ENCODE assay signal across 8 cellular contexts in the genomic region with DNA sequence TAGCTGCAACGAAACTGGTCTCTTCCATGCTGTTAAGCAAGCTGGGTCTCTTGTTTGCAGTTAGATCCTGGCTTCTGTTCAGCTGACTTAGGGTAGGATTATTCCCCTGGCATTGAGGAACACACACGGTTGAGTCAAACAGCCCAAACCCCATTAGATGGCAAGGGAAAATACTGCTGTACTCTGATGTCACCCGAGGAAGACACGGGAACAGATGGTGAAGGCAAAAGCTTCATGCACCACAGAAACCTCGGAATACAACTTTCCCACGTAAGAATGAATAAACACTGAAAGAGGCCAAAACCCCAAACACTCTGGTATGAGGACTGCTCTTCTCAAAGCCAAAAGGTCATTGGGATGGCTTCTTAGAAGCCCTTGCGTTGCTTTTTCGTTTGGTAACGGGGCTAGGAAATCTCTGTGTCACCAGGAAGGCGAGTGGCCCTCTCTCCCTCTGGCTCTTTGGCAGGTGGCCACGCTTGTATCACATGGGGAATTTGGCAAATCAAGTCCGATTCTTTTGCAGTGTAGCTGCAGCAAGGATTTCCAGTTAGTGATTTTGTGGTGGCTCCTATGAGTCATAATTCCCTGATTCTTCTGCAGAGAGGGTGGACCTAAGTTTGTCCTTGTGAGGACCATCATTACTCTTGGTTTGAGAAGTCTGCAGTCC.
DNase-seq lines count a peak whose midpoint lies in the region; TF ChIP-seq lines count a peak whose summit lies in the region.

No MANE protein-coding gene starts in this region.

- H3K27ac Mint-ChIP-seq in T-helper 2 cell treated with Interferon-gamma antibody and Interleukin-4, amounts not matched to agents 5 μg/mL and 100 μg/mL, for 36 hours: no peak overlapping the region

- H3K27me3 ChIP-seq in stomach smooth muscle (ENCODE audit: control insufficient read depth in 1 of 2, insufficient read depth in 2 of 2, low read length in 2 of 2): no peaks in the 10 kb centered on the region

- no peak for TF ChIP-seq CTCF in NB4 (IDR thresholded peaks at IDR 0.05; ENCODE audit: low read depth, low read length)
- TF ChIP-seq CTCF in astrocyte of the spinal cord (IDR thresholded peaks at IDR 0.05; ENCODE audit: low read depth, low read length): no peak

- peaks cover 5% of the 10 kb centered on the region for H3K4me1 ChIP-seq in stomach smooth muscle (ENCODE audit: control insufficient read depth, insufficient read depth, low read length)

- in situ Hi-C loops in astrocyte of the spinal cord (cut with HindIII; ENCODE audit: low sequenced_read_pairs): no loop called here

- POLR2A ChIA-PET in HEK293T (lab: Yijun Ruan, JAX): interaction anchor here (0.7 to 1.1 kb wide), 2 partner anchors 16 to 17 kb away, joined by 3 read pairs; partner anchors contain the start of gene LYST

- peak; percentile 42 for DNase-seq in T-helper 2 cell treated with Interferon-gamma antibody and Interleukin-4, amounts not matched to agents 5 μg/mL and 100 μg/mL, for 36 hours (ENCODE audit: low spot score)
- DNase-seq in T-helper 2 cell (no peak), NB4 (ENCODE audit: low read depth) (peak; percentile 29), astrocyte of the spinal cord (ENCODE audit: low read depth, low spot score) (peak; percentile 95), hypothalamus (lab: John Stamatoyannopoulos, UW) (peak in 43 of 51 donors; percentile 7 to 79 (median 53)), HEK293T (ENCODE audit: extremely low spot score) (no peak), T-helper 1 cell (no peak)

- no peak overlapping the region for H3K4me3 Mint-ChIP-seq in T-helper 2 cell treated with Interferon-gamma antibody and Interleukin-4, amounts not matched to agents 5 μg/mL and 100 μg/mL, for 36 hours

- no peaks in the 10 kb centered on the region for H3K36me3 ChIP-seq in stomach smooth muscle (ENCODE audit: control insufficient read depth in 2 of 2, insufficient read depth in 2 of 2, low read length in 2 of 2)

- H3K27ac ChIP-seq in stomach smooth muscle (ENCODE audit: low read length): no peak overlapping the region

- H3K9me3 Mint-ChIP-seq in T-helper 2 cell treated with Interferon-gamma antibody and Interleukin-4, amounts not matched to agents 5 μg/mL and 100 μg/mL, for 36 hours: no peaks in the 10 kb centered on the region

- no peaks in the 10 kb centered on the region for H3K27me3 Mint-ChIP-seq in T-helper 2 cell treated with Interferon-gamma antibody and Interleukin-4, amounts not matched to agents 5 μg/mL and 100 μg/mL, for 36 hours (ENCODE audit: low read depth)

- CTCF ChIA-PET in HEK293T (lab: Yijun Ruan, JAX): interaction anchor here (1.7 kb wide), 1 partner anchor 88 kb away, joined by 3 read pairs; no protein-coding TSS in a partner anchor

- no peak for TF ChIP-seq POLR2A in NB4 (IDR thresholded peaks at IDR 0.05; ENCODE audit: extremely low read depth, insufficient read length)

- H3K4me1 Mint-ChIP-seq in T-helper 2 cell treated with Interferon-gamma antibody and Interleukin-4, amounts not matched to agents 5 μg/mL and 100 μg/mL, for 36 hours (ENCODE audit: low read depth): peaks cover 28% of the 10 kb centered on the region

- H3K4me3 ChIP-seq in NB4 (ENCODE audit: low read depth, low read length): no peak overlapping the region
- no peak overlapping the region for H3K4me3 ChIP-seq in astrocyte of the spinal cord (ENCODE audit: low read depth, low read length)
- peak overlapping the region; percentile 37 to 62 for H3K4me3 ChIP-seq in stomach smooth muscle (ENCODE audit: low read length in 2 of 2)

- peak overlapping the region in 1 of 2 donors; percentile 30 for H3K9ac ChIP-seq in stomach smooth muscle (ENCODE audit: low read length in 2 of 2)

- no peaks in the 10 kb centered on the region for H3K9me3 ChIP-seq in stomach smooth muscle (ENCODE audit: control insufficient read depth in 2 of 2, low read length in 2 of 2)

- no peaks in the 10 kb centered on the region for H3K36me3 Mint-ChIP-seq in T-helper 2 cell treated with Interferon-gamma antibody and Interleukin-4, amounts not matched to agents 5 μg/mL and 100 μg/mL, for 36 hours (ENCODE audit: low read depth)

TF ChIP-seq in HEK293T, 16 proteins besides CTCF, POLR2A, EP300 and RAD21:
- TF ChIP-seq HDGF (IDR thresholded peaks at IDR 0.05; ENCODE audit: borderline replicate concordance) (no peak), FOXM1 (IDR thresholded peaks at IDR 0.05; ENCODE audit: borderline replicate concordance) (no peak), BHLHE40 (IDR thresholded peaks at IDR 0.05; ENCODE audit: borderline replicate concordance) (no peak), ZNF384 (IDR thresholded peaks at IDR 0.05) (no peak), NFRKB (IDR thresholded peaks at IDR 0.05) (no peak), ARNT (IDR thresholded peaks at IDR 0.05) (no peak), FOXA1 (IDR thresholded peaks at IDR 0.05) (no peak), CTBP1 (IDR thresholded peaks at IDR 0.05; ENCODE audit: borderline replicate concordance) (no peak), SUZ12 (IDR thresholded peaks at IDR 0.05) (no peak), LEF1 (IDR thresholded peaks at IDR 0.05; ENCODE audit: borderline replicate concordance) (no peak), FOXK2 (IDR thresholded peaks at IDR 0.05) (no peak), ELF4 (IDR thresholded peaks at IDR 0.05) (no peak), L3MBTL2 (conservative IDR thresholded peaks at IDR 0.05) (no peak), TARDBP (IDR thresholded peaks at IDR 0.05) (no peak), SP1 (IDR thresholded peaks at IDR 0.05) (no peak)
- TF ChIP-seq, protein P1, sequence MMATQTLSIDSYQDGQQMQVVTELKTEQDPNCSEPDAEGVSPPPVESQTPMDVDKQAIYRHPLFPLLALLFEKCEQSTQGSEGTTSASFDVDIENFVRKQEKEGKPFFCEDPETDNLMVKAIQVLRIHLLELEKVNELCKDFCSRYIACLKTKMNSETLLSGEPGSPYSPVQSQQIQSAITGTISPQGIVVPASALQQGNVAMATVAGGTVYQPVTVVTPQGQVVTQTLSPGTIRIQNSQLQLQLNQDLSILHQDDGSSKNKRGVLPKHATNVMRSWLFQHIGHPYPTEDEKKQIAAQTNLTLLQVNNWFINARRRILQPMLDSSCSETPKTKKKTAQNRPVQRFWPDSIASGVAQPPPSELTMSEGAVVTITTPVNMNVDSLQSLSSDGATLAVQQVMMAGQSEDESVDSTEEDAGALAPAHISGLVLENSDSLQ (IDR thresholded peaks at IDR 0.05): no peak

Comparison
In these comparisons a context has a peak if more than half of its experiments do, and no peak if none do; other contexts are left out.
1. DNase-seq: peak in T-helper 2 cell treated with Interferon-gamma antibody and Interleukin-4, amounts not matched to agents 5 μg/mL and 100 μg/mL, for 36 hours (single experiment), NB4 (single experiment), astrocyte of the spinal cord (single experiment) and hypothalamus (43 of 51); none in T-helper 2 cell (0 of 5), HEK293T (single experiment) and T-helper 1 cell (0 of 5).
2. H3K4me3 ChIP-seq: peak in stomach smooth muscle (2 of 2); none in NB4 (single experiment) and astrocyte of the spinal cord (single experiment).